ENCODE assay signal across 2 cellular contexts in genomic region chrX:56530011-56530410, GRCh38.
TF ChIP-seq lines count a peak whose summit lies in the region.

No MANE protein-coding gene starts in this region.

TF ChIP-seq in liver, 16 proteins besides CTCF, POLR2A, EP300 and RAD21:
- peak; percentile 3 for TF ChIP-seq YY1 (IDR thresholded peaks at IDR 0.05)
- no peak for TF ChIP-seq REST (IDR thresholded peaks at IDR 0.05)
- peak in 1 of 2 donors; percentile 3 for TF ChIP-seq HNF4A (conservative IDR thresholded peaks at IDR 0.05)

TF ChIP-seq in HepG2, 621 proteins besides CTCF, POLR2A, EP300 and RAD21:
- no peak for TF ChIP-seq NFIB (CRISPR knock-in tag; IDR thresholded peaks at IDR 0.05; ENCODE audit: borderline replicate concordance)
- no peak for TF ChIP-seq ZNF224 (CRISPR knock-in tag; IDR thresholded peaks at IDR 0.05)
- TF ChIP-seq RCOR2 (CRISPR knock-in tag; IDR thresholded peaks at IDR 0.05), result no peak
- TF ChIP-seq TOE1 (CRISPR knock-in tag; IDR thresholded peaks at IDR 0.05), result no peak
- TF ChIP-seq ZNF34 (CRISPR knock-in tag; IDR thresholded peaks at IDR 0.05; ENCODE audit: borderline replicate concordance), result no peak
- TF ChIP-seq SKI (IDR thresholded peaks at IDR 0.05; ENCODE audit: partially characterized antibody), result no peak
- no peak for TF ChIP-seq DPF2 (CRISPR knock-in tag; IDR thresholded peaks at IDR 0.05; ENCODE audit: borderline replicate concordance, low read depth)
- no peak for TF ChIP-seq ZBTB43 (CRISPR knock-in tag; conservative IDR thresholded peaks at IDR 0.05)
- TF ChIP-seq ZNF451 (CRISPR knock-in tag; IDR thresholded peaks at IDR 0.05), result no peak
- no peak for TF ChIP-seq NFAT5 (CRISPR knock-in tag; IDR thresholded peaks at IDR 0.05)
